Comparison of ENCODE assay signal across 8 cellular contexts in the genomic region with DNA sequence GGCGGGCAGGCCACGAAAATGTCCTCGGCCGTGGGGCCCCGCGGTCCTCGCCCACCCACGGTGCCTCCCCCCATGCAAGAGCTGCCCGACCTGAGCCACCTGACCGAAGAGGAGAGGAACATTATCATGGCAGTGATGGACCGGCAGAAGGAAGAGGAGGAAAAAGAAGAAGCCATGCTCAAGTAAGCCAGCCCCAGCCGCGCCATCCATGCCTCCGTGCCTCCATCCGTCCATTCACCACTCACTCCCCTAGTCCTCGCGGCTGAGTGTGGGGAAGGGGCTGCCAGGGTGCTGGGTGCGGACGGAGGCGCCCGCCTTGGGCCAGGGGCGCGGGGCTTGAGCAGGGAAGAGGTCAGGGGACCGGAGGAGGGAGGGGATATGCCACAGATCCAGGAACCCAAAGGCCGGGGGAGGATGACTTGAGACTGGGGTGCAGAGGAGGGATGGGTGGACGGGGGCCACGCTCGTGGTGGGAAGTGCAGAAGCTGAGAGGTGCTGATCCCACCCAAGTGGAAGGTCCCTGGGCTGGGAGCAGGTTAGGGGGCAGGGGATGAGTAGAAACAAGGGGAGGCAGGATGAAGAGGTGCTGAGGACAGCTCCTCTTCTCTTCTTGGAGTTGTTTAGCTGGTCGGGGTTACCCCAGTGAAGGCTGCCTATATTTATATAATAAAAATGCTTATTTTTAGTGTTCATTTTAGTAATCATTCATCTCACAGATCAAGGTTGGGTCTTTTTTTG. TPM values are rescaled to one million over a fixed set of nuclear protein-coding genes. Genes with fewer than 3 reads are reported as not detected.
DNase-seq lines count a peak whose midpoint lies in the region; ATAC-seq and TF ChIP-seq lines count a peak whose summit lies in the region.

No MANE protein-coding gene starts in this region.

- H3K9me3 ChIP-seq in Caco-2 (no peaks in the 10 kb centered on the region), body of pancreas (no peaks in the 10 kb centered on the region)

- no peak overlapping the region for H3K27ac Mint-ChIP-seq in Caco-2 (ENCODE audit: unreplicated experiment)
- H3K27ac Mint-ChIP-seq in osteocyte (ENCODE audit: unreplicated experiment): no peak overlapping the region

- POLR2A ChIA-PET in Caco-2 (lab: Charles Lee): interaction anchor here (0.5 kb wide), 1 partner anchor 102 kb away, joined by 3 read pairs; no protein-coding TSS in a partner anchor

- no peaks in the 10 kb centered on the region for H3K36me3 ChIP-seq in Caco-2 (ENCODE audit: control insufficient read depth, insufficient read depth, low read length)
- no peaks in the 10 kb centered on the region for H3K36me3 ChIP-seq in body of pancreas (replicated peaks in 1 of 2; ENCODE audit: insufficient read depth in 1 of 2, low read depth in 2 of 2)

- no peaks in the 10 kb centered on the region for H3K9me3 Mint-ChIP-seq in Caco-2 (ENCODE audit: unreplicated experiment)
- H3K9me3 Mint-ChIP-seq in osteocyte (ENCODE audit: unreplicated experiment): no peaks in the 10 kb centered on the region

- 4% methylated on average over 21 to 29 of the region's 29 CpGs for WGBS in body of pancreas, 2 donors

- H3K36me3 Mint-ChIP-seq in Caco-2 (ENCODE audit: insufficient read depth, unreplicated experiment) (peaks cover 5% of the 10 kb centered on the region), osteocyte (ENCODE audit: unreplicated experiment) (no peaks in the 10 kb centered on the region)

- no peak for DNase-seq in Caco-2
- peak; percentile 1 for DNase-seq in choroid plexus epithelial cell (ENCODE audit: low read depth)
- no peak for DNase-seq in osteocyte (ENCODE audit: extremely low spot score, unreplicated experiment)
- DNase-seq in NCI-H2227 (lab: John Stamatoyannopoulos, UW; ENCODE audit: unreplicated experiment): no peak
- no peak for DNase-seq in body of pancreas
- no peak for DNase-seq in activated naive CD4-positive, alpha-beta T cell treated with anti-CD3 and anti-CD28 coated beads, Interleukin-2, amount 50 U/mL, for 16 hours

- H3K27me3 Mint-ChIP-seq in Caco-2 (ENCODE audit: insufficient read depth, unreplicated experiment): no peaks in the 10 kb centered on the region
- H3K27me3 Mint-ChIP-seq in osteocyte (ENCODE audit: unreplicated experiment): peaks cover 82% of the 10 kb centered on the region

- H3K4me1 ChIP-seq in Caco-2 (no peaks in the 10 kb centered on the region), body of pancreas (peaks cover 6% of the 10 kb centered on the region)

- no peak overlapping the region for H3K27ac ChIP-seq in body of pancreas

- H3K4me3 ChIP-seq in Caco-2 (ENCODE audit: low read depth, low read length): peak overlapping the region; percentile 58
- H3K4me3 ChIP-seq in choroid plexus epithelial cell (ENCODE audit: low read depth, low read length): peak overlapping the region; percentile 41
- H3K4me3 ChIP-seq in body of pancreas: peak overlapping the region in 1 of 2 donors; percentile 30

- CTCF ChIA-PET in Caco-2 (lab: Charles Lee): no interaction called here

- intact Hi-C loops in Caco-2 (cut with micrococcal nuclease; ENCODE audit: unreplicated experiment) (no loop called here), body of pancreas (cut with DNase I) (no loop called here)

- no peak for TF ChIP-seq CTCF in Caco-2 (IDR thresholded peaks at IDR 0.05; ENCODE audit: insufficient read depth in 1 of 2, low read depth in 1 of 2, low read length in 1 of 2, severe bottlenecking in 1 of 2, unreplicated experiment in 1 of 2)
- TF ChIP-seq CTCF in choroid plexus epithelial cell (conservative IDR thresholded peaks at IDR 0.05; ENCODE audit: low read depth, low read length): no peak
- peak; percentile 24 for TF ChIP-seq CTCF in osteocyte (IDR thresholded peaks at IDR 0.05)
- no peak for TF ChIP-seq CTCF in body of pancreas (IDR thresholded peaks at IDR 0.05)

- ATAC-seq in HG02852 (IDR thresholded peaks at IDR 0.05; ENCODE audit: unreplicated experiment) (peak; percentile 14), body of pancreas (no peak), HG03354 (IDR thresholded peaks at IDR 0.05; ENCODE audit: poor library complexity, severe bottlenecking, unreplicated experiment) (no peak)

- BruUV-seq in Caco-2 (replicated peaks; lab: Mats Ljungman, UMichigan): no TSS peak

- H3K4me3 Mint-ChIP-seq in Caco-2 (ENCODE audit: unreplicated experiment) (peak overlapping the region; percentile 83), osteocyte (ENCODE audit: unreplicated experiment) (peak overlapping the region; percentile 68)

- no peaks in the 10 kb centered on the region for H3K27me3 ChIP-seq in Caco-2 (replicated peaks; ENCODE audit: control insufficient read depth, insufficient read depth, low read length)
- no peaks in the 10 kb centered on the region for H3K27me3 ChIP-seq in body of pancreas

- H3K4me1 Mint-ChIP-seq in Caco-2 (ENCODE audit: low read depth, unreplicated experiment) (peaks cover 13% of the 10 kb centered on the region), osteocyte (ENCODE audit: unreplicated experiment) (peaks cover 8% of the 10 kb centered on the region)

- no peak for TF ChIP-seq POLR2A in body of pancreas (IDR thresholded peaks at IDR 0.05)

RNA-seq across cellular contexts. Expression of gene RIMS1, which starts 0.8 kb away (rescaled TPM):
- total RNA-seq in Caco-2 (2022) (3.4 and 4.4 TPM in 2 replicates), osteocyte (23.5 and 24.7 TPM in 2 replicates), body of pancreas (1 to 10 TPM in 1 of 2 donors, under 1 TPM in 1; 0.78 to 5.9 TPM)
